Comparison of ENCODE assay signal across 1 cellular context in genomic region chr1:224846119-224846907, GRCh38.
TF ChIP-seq lines count a peak whose summit lies in the region.

No MANE protein-coding gene starts in this region.

TF ChIP-seq in SK-N-SH, 30 proteins besides CTCF, POLR2A, EP300 and RAD21 (continued from another document):
- TF ChIP-seq, protein P1, sequence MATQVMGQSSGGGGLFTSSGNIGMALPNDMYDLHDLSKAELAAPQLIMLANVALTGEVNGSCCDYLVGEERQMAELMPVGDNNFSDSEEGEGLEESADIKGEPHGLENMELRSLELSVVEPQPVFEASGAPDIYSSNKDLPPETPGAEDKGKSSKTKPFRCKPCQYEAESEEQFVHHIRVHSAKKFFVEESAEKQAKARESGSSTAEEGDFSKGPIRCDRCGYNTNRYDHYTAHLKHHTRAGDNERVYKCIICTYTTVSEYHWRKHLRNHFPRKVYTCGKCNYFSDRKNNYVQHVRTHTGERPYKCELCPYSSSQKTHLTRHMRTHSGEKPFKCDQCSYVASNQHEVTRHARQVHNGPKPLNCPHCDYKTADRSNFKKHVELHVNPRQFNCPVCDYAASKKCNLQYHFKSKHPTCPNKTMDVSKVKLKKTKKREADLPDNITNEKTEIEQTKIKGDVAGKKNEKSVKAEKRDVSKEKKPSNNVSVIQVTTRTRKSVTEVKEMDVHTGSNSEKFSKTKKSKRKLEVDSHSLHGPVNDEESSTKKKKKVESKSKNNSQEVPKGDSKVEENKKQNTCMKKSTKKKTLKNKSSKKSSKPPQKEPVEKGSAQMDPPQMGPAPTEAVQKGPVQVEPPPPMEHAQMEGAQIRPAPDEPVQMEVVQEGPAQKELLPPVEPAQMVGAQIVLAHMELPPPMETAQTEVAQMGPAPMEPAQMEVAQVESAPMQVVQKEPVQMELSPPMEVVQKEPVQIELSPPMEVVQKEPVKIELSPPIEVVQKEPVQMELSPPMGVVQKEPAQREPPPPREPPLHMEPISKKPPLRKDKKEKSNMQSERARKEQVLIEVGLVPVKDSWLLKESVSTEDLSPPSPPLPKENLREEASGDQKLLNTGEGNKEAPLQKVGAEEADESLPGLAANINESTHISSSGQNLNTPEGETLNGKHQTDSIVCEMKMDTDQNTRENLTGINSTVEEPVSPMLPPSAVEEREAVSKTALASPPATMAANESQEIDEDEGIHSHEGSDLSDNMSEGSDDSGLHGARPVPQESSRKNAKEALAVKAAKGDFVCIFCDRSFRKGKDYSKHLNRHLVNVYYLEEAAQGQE (IDR thresholded peaks at IDR 0.05; ENCODE audit: low read depth, low read length), result no peak
- TF ChIP-seq NFIC (IDR thresholded peaks at IDR 0.05; ENCODE audit: borderline replicate concordance), result no peak
- TF ChIP-seq NRF1 (IDR thresholded peaks at IDR 0.05; ENCODE audit: low read depth, low read length), result no peak
- TF ChIP-seq SMC3 (IDR thresholded peaks at IDR 0.05; ENCODE audit: low read depth, low read length), result no peak
- TF ChIP-seq, protein P2, sequence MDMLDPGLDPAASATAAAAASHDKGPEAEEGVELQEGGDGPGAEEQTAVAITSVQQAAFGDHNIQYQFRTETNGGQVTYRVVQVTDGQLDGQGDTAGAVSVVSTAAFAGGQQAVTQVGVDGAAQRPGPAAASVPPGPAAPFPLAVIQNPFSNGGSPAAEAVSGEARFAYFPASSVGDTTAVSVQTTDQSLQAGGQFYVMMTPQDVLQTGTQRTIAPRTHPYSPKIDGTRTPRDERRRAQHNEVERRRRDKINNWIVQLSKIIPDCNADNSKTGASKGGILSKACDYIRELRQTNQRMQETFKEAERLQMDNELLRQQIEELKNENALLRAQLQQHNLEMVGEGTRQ (IDR thresholded peaks at IDR 0.05; ENCODE audit: borderline replicate concordance, low read depth, low read length), result no peak
- TF ChIP-seq RFX5 (IDR thresholded peaks at IDR 0.05; ENCODE audit: low read length), result no peak
